In the genomic region with DNA sequence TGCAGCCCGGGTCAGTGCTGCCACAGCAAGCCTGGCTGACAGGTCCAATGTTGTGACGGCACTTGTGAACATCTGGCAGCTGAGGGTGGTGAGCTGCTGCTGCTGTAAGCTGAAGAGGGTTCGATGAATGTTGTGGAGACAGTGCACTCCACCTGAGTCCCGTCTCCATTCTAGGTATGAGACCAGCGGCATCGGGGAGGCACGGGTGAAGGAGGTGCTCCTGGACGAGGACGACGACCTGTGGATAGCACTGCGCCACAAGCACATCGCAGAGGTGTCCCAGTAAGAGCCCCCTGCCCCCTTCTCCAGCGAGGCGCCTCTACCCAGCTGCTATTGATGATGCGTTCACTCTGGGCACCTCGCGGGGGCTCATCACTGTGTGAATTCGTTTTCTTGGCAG, we compare ENCODE assay signal across 16 cellular contexts. TPM values are rescaled to one million over a fixed set of nuclear protein-coding genes. Genes with fewer than 3 reads are reported as not detected.
DNase-seq lines count a peak whose midpoint lies in the region; ATAC-seq and TF ChIP-seq lines count a peak whose summit lies in the region.
"Had no signal": no experiment of that assay in that cellular context is flagged by ENCODE, and none has a peak within 500 bp of the region (broad histone marks: within the 10 kb centered on the region; RNA-seq: fewer than 3 reads in every experiment).

No MANE protein-coding gene starts in this region.

- H4K20me1 ChIP-seq in H9 (ENCODE audit: control insufficient read depth, insufficient read depth, insufficient read length), result peaks cover 2% of the 10 kb centered on the region
- H4K20me1 ChIP-seq: BLaER1 had no signal

- no peak for TF ChIP-seq CTCF in H9 (conservative IDR thresholded peaks at IDR 0.05)
- no peak for TF ChIP-seq CTCF in VCaP (conservative IDR thresholded peaks at IDR 0.05)
- TF ChIP-seq CTCF in glutamatergic neuron (IDR thresholded peaks at IDR 0.05; ENCODE audit: partially characterized antibody, unreplicated experiment), result no peak
- TF ChIP-seq CTCF in uterus (IDR thresholded peaks at IDR 0.05), result no peak

- H3K36me3 Mint-ChIP-seq in H9 (ENCODE audit: insufficient read depth in 1 of 3, low read depth in 3 of 3) (peaks cover 26 to 58% (median 35%) of the 10 kb centered on the region in 3 experiments; a peak in 6 of 7 replicates), glutamatergic neuron (ENCODE audit: unreplicated experiment) (peaks cover 16% of the 10 kb centered on the region)

- intact Hi-C loops in uterus (cut with DNase I; ENCODE audit: low total_unique reads), result no loop called here

- H3K27me3 Mint-ChIP-seq in H9 (ENCODE audit: low read depth) (no peaks in the 10 kb centered on the region), glutamatergic neuron (ENCODE audit: unreplicated experiment) (peaks cover 12% of the 10 kb centered on the region)

- no peaks in the 10 kb centered on the region for H3K79me1 ChIP-seq in H9 (ENCODE audit: insufficient read depth, low read depth, low read length, poor library complexity, severe bottlenecking)

- no peaks in the 10 kb centered on the region for H3K79me2 ChIP-seq in H9 (ENCODE audit: insufficient read depth, low read length)

- no peak overlapping the region for H4K5ac ChIP-seq in H9 (ENCODE audit: insufficient read length, low read depth, low read length)

- no peak overlapping the region for H3K4me2 ChIP-seq in H9 (ENCODE audit: insufficient read depth, insufficient read length, low read length)
- H3K4me2 ChIP-seq: BLaER1, GM23338 had no signal

- no peak overlapping the region for H2BK20ac ChIP-seq in H9 (ENCODE audit: low read depth, low read length, poor library complexity, severe bottlenecking)

- no peak overlapping the region for H4K8ac ChIP-seq in H9 (replicated peaks; ENCODE audit: insufficient read length, low read depth, low read length)

- WGBS in H9 (ENCODE audit: extremely low coverage, insufficient read length, low lambda C conversion rate), result no CpG with 5 or more reads among the region's 18 CpGs

- no peak overlapping the region for H2BK12ac ChIP-seq in H9 (ENCODE audit: insufficient read length, low read depth, low read length)

- no peak overlapping the region for H3K23ac ChIP-seq in H9 (ENCODE audit: insufficient read length, low read depth, low read length)

- TF ChIP-seq POLR2A in uterus (IDR thresholded peaks at IDR 0.05), result no peak

- no peak overlapping the region for H3K18ac ChIP-seq in H9 (ENCODE audit: insufficient read length, low read depth, low read length)

- no peaks in the 10 kb centered on the region for H3K4me1 Mint-ChIP-seq in H9
- peaks cover 21% of the 10 kb centered on the region for H3K4me1 Mint-ChIP-seq in glutamatergic neuron (ENCODE audit: low read depth, unreplicated experiment)
- H3K4me1 Mint-ChIP-seq: CD8-positive, alpha-beta memory T cell; GM23338 had no signal

- H3K9me3 ChIP-seq in H9 (ENCODE audit: control insufficient read depth, low read depth, low read length) (no peaks in the 10 kb centered on the region), uterus (no peaks in the 10 kb centered on the region)
- H3K9me3 ChIP-seq: BLaER1, Caco-2 had no signal

- no peak overlapping the region for H2AFZ ChIP-seq in H9 (ENCODE audit: low read length)
- H2AFZ ChIP-seq: GM23338 had no signal

- DNase-seq in H9 (no peak), glutamatergic neuron (no peak), uterus (no peak), HuH-7.5 (ENCODE audit: low spot score) (no peak)
- DNase-seq: 8988T; AML-193; Caco-2; CD8-positive, alpha-beta memory T cell; H7 had no signal

- H3K4me3 Mint-ChIP-seq in H9, result no peak overlapping the region
- H3K4me3 Mint-ChIP-seq in glutamatergic neuron (ENCODE audit: unreplicated experiment), result no peak overlapping the region
- H3K4me3 Mint-ChIP-seq: CD8-positive, alpha-beta memory T cell; GM23338 had no signal

- H3K9me3 Mint-ChIP-seq in H9, result no peaks in the 10 kb centered on the region
- H3K9me3 Mint-ChIP-seq in glutamatergic neuron (ENCODE audit: unreplicated experiment), result peaks cover 2% of the 10 kb centered on the region
- H3K9me3 Mint-ChIP-seq: CD8-positive, alpha-beta memory T cell; GM23338 had no signal

- no peak overlapping the region for H2BK15ac ChIP-seq in H9 (ENCODE audit: low read depth, low read length)

- H4K91ac ChIP-seq in H9 (ENCODE audit: insufficient read length, low read depth, low read length), result no peak overlapping the region

- H3K27ac ChIP-seq in H9 (ENCODE audit: insufficient read length, low read depth, low read length), result no peak overlapping the region
- peak overlapping the region; percentile 48 for H3K27ac ChIP-seq in VCaP
- H3K27ac ChIP-seq in temporal lobe (ENCODE audit: low read depth, low read length), result peak overlapping the region; percentile 13
- H3K27ac ChIP-seq in uterus, result no peak overlapping the region
- H3K27ac ChIP-seq: BLaER1 had no signal

- no peaks in the 10 kb centered on the region for H3K27me3 ChIP-seq in H9 (ENCODE audit: insufficient read depth, low read length)
- no peaks in the 10 kb centered on the region for H3K27me3 ChIP-seq in uterus
- H3K27me3 ChIP-seq: BLaER1 had no signal

- no peak overlapping the region for H3K14ac ChIP-seq in H9 (ENCODE audit: insufficient read depth, low read length)

- H3K4ac ChIP-seq in H9 (ENCODE audit: low read depth, low read length), result no peak overlapping the region

- H2BK120ac ChIP-seq in H9 (ENCODE audit: low read depth, low read length, poor library complexity, severe bottlenecking), result no peak overlapping the region

- no peak overlapping the region for H3K9ac ChIP-seq in H9 (ENCODE audit: extremely low read depth, insufficient read length, low read length)
- H3K9ac ChIP-seq: BLaER1 had no signal

- no peak for ATAC-seq in GM21360 (IDR thresholded peaks at IDR 0.05; ENCODE audit: unreplicated experiment)
- ATAC-seq: GM23338 had no signal

- H2BK5ac ChIP-seq in H9 (ENCODE audit: insufficient read length, low read length), result no peak overlapping the region

- no peaks in the 10 kb centered on the region for H3K23me2 ChIP-seq in H9 (ENCODE audit: insufficient read length, low read depth, low read length, poor library complexity, severe bottlenecking)

- H3K56ac ChIP-seq in H9 (ENCODE audit: insufficient read length, low read depth, low read length), result no peak overlapping the region

- H3T11ph ChIP-seq in H9 (ENCODE audit: low read length), result no peak overlapping the region

- H3K4me1 ChIP-seq in H9 (ENCODE audit: insufficient read depth, low read length) (no peaks in the 10 kb centered on the region), uterus (no peaks in the 10 kb centered on the region)
- H3K4me1 ChIP-seq: BLaER1, Caco-2 had no signal

- no peak overlapping the region for H3K4me3 ChIP-seq in uterus
- H3K4me3 ChIP-seq: BLaER1, GM23338 had no signal

- H3K36me3 ChIP-seq in uterus, result no peaks in the 10 kb centered on the region

- H3K27ac Mint-ChIP-seq in H9, result peak overlapping the region in 2 of 3 experiments; percentile 58 to 74; a peak in 2 of 7 replicates
- peak overlapping the region; percentile 54 for H3K27ac Mint-ChIP-seq in glutamatergic neuron (ENCODE audit: unreplicated experiment)
- H3K27ac Mint-ChIP-seq: CD8-positive, alpha-beta memory T cell; GM23338 had no signal

- no peak overlapping the region for H2AK5ac ChIP-seq in H9 (ENCODE audit: insufficient read length, low read length)

RNA-seq across cellular contexts. Expression of gene CFAP157, which starts 38.9 kb away (rescaled TPM):
- total RNA-seq in H9 (2021) (0.15 and 0.22 TPM in 2 replicates), glutamatergic neuron (ENCODE audit: unreplicated experiment) (0.61 TPM), temporal lobe (under 0.01 TPM), uterus (1 to 10 TPM in 3 of 4 donors, not detected in 1; 2.1 to 5.4 (median 4.4) TPM)
- total RNA-seq: Caco-2; CD8-positive, alpha-beta memory T cell; Daoy; H7 had no signal

RNA-seq across cellular contexts. Expression of gene PTRH1, which starts 47.6 kb away (rescaled TPM):
- total RNA-seq in H9 (2021) (10.6 and 10.9 TPM in 2 replicates), glutamatergic neuron (ENCODE audit: unreplicated experiment) (10.1 TPM), temporal lobe (5.2 TPM), uterus (10 to 100 TPM in 2 of 4 donors, 1 to 10 TPM in 2; 3.8 to 18.4 (median 10.4) TPM)

RNA-seq across cellular contexts. Expression of gene TTC16, which starts 48.0 kb away (rescaled TPM):
- not detected in 2 replicates for total RNA-seq in H9 (2021)
- total RNA-seq in glutamatergic neuron (ENCODE audit: unreplicated experiment), result not detected
- total RNA-seq in temporal lobe, result not detected
- total RNA-seq in uterus, result 10 to 100 TPM in 1 of 4 donors, under 1 TPM in 2, not detected in 1; 0.48 to 12.6 (median 0.67) TPM
- total RNA-seq: Caco-2, GM23338, H7, HT-29 had no signal

RNA-seq across cellular contexts. Expression of gene STXBP1, which starts 55.8 kb away (rescaled TPM):
- total RNA-seq in H9 (2021), result 22.1 and 22.3 TPM in 2 replicates
- total RNA-seq in glutamatergic neuron (ENCODE audit: unreplicated experiment), result 402 TPM
- total RNA-seq in temporal lobe, result 93.9 TPM
- 100 to 1,000 TPM in 2 of 4 donors, 10 to 100 TPM in 2; 46.6 to 147 (median 99.5) TPM for total RNA-seq in uterus

Comparison
In these comparisons a context has a peak if more than half of its experiments do, and no peak if none do; other contexts are left out.
1. H3K27ac ChIP-seq: peak in VCaP (single experiment) and temporal lobe (single experiment); none in H9 (single experiment) and uterus (0 of 2).